In the genomic region with DNA sequence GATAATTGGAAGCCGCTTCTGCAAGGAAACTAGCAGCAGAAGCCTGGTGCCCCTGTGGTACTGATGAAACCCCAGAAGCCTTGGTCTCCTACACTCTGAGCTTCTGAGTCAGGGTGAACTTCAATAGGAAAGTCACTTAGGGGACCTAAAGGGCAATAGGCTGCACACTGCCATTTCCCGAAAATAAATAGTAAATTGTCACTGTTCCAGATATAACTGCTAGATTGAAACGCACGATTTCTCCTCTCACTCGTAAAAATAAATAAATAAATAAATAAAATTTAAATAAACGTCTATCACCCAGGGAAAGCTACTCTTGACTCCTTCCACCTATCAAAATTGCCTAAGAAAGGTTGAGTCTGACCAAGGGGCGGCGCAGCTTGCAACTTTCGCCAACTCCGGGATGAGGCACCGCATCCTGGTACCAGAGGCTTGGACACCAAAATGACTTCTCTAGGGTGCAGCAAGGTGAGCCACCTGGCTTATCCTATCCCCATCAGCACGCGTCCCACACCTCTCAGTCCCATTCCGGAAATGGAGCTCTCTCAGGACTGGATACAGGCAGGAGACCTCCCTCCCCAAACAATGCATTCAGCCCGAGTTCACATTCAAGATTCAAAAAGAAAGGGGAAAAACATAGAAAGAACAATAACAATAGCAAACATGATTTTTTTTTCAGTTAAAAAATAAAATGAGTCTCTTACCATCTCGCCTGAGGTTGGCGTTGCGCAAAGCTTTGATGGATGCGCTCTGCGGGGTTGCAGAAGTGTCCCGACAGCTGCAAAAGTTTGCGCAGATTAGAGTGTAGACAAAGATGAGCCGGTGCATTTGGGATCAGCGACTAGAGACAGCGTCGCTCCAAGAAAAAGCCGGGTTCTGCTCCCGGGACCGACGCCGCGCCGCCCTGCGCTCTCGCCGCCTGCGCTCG, we compare ENCODE assay signal across 1 cellular context.
TF ChIP-seq lines count a peak whose summit lies in the region.

No MANE protein-coding gene starts in this region.

TF ChIP-seq in HEK293, 187 proteins besides CTCF, POLR2A, EP300 and RAD21 (continued from another document):
- TF ChIP-seq, protein P1, sequence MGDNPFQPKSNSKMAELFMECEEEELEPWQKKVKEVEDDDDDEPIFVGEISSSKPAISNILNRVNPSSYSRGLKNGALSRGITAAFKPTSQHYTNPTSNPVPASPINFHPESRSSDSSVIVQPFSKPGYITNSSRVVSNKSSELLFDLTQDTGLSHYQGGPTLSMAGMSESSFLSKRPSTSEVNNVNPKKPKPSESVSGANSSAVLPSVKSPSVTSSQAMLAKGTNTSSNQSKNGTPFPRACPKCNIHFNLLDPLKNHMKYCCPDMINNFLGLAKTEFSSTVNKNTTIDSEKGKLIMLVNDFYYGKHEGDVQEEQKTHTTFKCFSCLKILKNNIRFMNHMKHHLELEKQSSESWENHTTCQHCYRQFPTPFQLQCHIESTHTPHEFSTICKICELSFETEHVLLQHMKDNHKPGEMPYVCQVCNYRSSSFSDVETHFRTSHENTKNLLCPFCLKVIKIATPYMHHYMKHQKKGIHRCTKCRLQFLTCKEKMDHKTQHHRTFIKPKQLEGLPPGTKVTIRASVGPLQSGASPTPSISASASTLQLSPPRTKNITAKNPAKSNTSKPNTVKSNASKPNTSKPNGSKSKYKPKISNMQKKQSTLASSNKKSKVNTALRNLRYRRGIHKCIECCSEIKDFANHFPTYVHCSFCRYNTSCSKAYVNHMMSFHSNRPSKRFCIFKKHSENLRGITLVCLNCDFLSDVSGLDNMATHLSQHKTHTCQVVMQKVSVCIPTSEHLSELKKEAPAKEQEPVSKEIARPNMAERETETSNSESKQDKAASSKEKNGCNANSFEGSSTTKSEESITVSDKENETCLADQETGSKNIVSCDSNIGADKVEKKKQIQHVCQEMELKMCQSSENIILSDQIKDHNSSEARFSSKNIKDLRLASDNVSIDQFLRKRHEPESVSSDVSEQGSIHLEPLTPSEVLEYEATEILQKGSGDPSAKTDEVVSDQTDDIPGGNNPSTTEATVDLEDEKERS (tag by site-specific recombination; IDR thresholded peaks at IDR 0.05), result no peak
- TF ChIP-seq ZNF707 (tag by site-specific recombination; IDR thresholded peaks at IDR 0.05) (no peak), ZNF274 (IDR thresholded peaks at IDR 0.05; ENCODE audit: low read length) (no peak), ZNF274 (tag by site-specific recombination; IDR thresholded peaks at IDR 0.05; ENCODE audit: borderline replicate concordance) (no peak), ZNF324 (tag by site-specific recombination; IDR thresholded peaks at IDR 0.05) (no peak), ZNF843 (tag by site-specific recombination; IDR thresholded peaks at IDR 0.05) (no peak), KLF1 (tag by site-specific recombination; IDR thresholded peaks at IDR 0.05) (no peak), PRDM2 (tag by site-specific recombination; IDR thresholded peaks at IDR 0.05; ENCODE audit: borderline replicate concordance) (no peak), ZNF585B (tag by site-specific recombination; IDR thresholded peaks at IDR 0.05) (no peak), ZNF350 (tag by site-specific recombination; IDR thresholded peaks at IDR 0.05) (no peak), ZNF449 (tag by site-specific recombination; IDR thresholded peaks at IDR 0.05) (no peak), ZNF23 (tag by site-specific recombination; IDR thresholded peaks at IDR 0.05; ENCODE audit: borderline replicate concordance) (no peak), ZNF513 (tag by site-specific recombination; IDR thresholded peaks at IDR 0.05) (no peak), KLF9 (tag by site-specific recombination; IDR thresholded peaks at IDR 0.05; ENCODE audit: low read depth) (no peak), ZNF561 (tag by site-specific recombination; IDR thresholded peaks at IDR 0.05; ENCODE audit: borderline replicate concordance) (no peak), ZNF518A (tag by site-specific recombination; conservative IDR thresholded peaks at IDR 0.05; ENCODE audit: low read depth) (no peak), HOXC10 (CRISPR knock-in tag; IDR thresholded peaks at IDR 0.05) (0 out of 2 replicates have a peak, but pooled peaks have one; percentile 12)
- TF ChIP-seq, protein P2, sequence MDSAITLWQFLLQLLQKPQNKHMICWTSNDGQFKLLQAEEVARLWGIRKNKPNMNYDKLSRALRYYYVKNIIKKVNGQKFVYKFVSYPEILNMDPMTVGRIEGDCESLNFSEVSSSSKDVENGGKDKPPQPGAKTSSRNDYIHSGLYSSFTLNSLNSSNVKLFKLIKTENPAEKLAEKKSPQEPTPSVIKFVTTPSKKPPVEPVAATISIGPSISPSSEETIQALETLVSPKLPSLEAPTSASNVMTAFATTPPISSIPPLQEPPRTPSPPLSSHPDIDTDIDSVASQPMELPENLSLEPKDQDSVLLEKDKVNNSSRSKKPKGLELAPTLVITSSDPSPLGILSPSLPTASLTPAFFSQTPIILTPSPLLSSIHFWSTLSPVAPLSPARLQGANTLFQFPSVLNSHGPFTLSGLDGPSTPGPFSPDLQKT (IDR thresholded peaks at IDR 0.05; ENCODE audit: borderline replicate concordance, low read depth, low read length), result no peak
- TF ChIP-seq, protein P3, sequence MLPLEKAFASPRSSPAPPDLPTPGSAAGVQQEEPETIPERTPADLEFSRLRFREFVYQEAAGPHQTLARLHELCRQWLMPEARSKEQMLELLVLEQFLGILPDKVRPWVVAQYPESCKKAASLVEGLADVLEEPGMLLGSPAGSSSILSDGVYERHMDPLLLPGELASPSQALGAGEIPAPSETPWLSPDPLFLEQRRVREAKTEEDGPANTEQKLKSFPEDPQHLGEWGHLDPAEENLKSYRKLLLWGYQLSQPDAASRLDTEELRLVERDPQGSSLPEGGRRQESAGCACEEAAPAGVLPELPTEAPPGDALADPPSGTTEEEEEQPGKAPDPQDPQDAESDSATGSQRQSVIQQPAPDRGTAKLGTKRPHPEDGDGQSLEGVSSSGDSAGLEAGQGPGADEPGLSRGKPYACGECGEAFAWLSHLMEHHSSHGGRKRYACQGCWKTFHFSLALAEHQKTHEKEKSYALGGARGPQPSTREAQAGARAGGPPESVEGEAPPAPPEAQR (tag by site-specific recombination; IDR thresholded peaks at IDR 0.05), result no peak
- TF ChIP-seq, protein P4, sequence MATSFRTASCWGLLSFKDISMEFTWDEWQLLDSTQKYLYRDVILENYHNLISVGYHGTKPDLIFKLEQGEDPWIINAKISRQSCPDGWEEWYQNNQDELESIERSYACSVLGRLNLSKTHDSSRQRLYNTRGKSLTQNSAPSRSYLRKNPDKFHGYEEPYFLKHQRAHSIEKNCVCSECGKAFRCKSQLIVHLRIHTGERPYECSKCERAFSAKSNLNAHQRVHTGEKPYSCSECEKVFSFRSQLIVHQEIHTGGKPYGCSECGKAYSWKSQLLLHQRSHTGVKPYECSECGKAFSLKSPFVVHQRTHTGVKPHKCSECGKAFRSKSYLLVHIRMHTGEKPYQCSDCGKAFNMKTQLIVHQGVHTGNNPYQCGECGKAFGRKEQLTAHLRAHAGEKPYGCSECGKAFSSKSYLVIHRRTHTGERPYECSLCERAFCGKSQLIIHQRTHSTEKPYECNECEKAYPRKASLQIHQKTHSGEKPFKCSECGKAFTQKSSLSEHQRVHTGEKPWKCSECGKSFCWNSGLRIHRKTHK (tag by site-specific recombination; IDR thresholded peaks at IDR 0.05), result no peak
TF ChIP-seq in HEK293: peak in this region for 6.
